Comparison of ENCODE assay signal across 13 cellular contexts in the genomic region with DNA sequence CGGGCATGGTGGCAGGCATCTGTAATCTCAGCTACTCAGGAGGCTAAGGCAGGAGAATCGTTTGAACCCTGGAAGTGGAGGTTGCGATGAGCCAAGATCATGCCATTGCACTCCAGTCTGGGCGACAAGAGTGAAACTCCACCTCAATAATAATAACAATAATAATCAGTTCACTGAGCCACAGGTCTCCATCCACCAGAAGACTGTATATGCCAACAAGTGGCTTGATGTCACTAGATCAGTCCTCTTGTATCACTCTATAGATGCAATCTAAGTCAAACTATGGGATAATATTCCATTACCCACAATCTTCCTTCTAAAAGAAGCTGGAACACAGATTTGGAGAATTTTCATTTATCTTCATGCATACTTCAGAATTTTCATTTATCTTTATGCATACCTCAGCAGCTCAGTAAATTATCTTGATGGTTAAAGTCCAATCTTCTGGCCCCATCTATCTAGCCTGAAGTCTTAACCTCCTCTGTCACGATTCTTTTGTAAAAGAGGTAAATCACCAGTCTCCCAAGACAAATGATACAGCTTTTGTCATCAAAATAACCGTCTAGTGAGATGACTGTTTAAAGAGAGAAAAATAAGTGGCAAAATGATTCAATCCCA.
"Had no signal": no experiment of that assay in that cellular context is flagged by ENCODE, and none has a peak within 500 bp of the region (broad histone marks: within the 10 kb centered on the region; RNA-seq: fewer than 3 reads in every experiment).

No MANE protein-coding gene starts in this region.

- H3K27me3 Mint-ChIP-seq: activated CD4-positive, alpha-beta memory T cell treated with anti-CD3 and anti-CD28 coated beads for 36 hours; activated naive CD4-positive, alpha-beta T cell treated with anti-CD3 and anti-CD28 coated beads, Interleukin-2, amount 50 U/mL, for 24 hours; stimulated activated naive CD8-positive, alpha-beta T cell treated with anti-CD3 and anti-CD28 coated beads, Interleukin-15, amount 100 ng/mL, for 72 hours had no signal

- H3K9me3 Mint-ChIP-seq: activated CD4-positive, alpha-beta memory T cell treated with anti-CD3 and anti-CD28 coated beads for 36 hours; activated naive CD4-positive, alpha-beta T cell treated with anti-CD3 and anti-CD28 coated beads, Interleukin-2, amount 50 U/mL, for 24 hours; neural crest cell; stimulated activated naive CD8-positive, alpha-beta T cell treated with anti-CD3 and anti-CD28 coated beads, Interleukin-15, amount 100 ng/mL, for 72 hours had no signal

- DNase-seq: activated CD4-positive, alpha-beta memory T cell treated with anti-CD3 and anti-CD28 coated beads for 36 hours; activated CD4-positive, CD25-positive, alpha-beta regulatory T cell treated with anti-CD3 and anti-CD28 coated beads, Interleukin-2, amount 50 U/mL, for 72 hours; activated CD8-positive, alpha-beta memory T cell treated with anti-CD3 and anti-CD28 coated beads, Interleukin-2, amount 50 U/mL, for 4 hours; aorta; dorsolateral prefrontal cortex; foreskin fibroblast; stimulated activated CD4-positive, alpha-beta T cell treated with anti-CD3 and anti-CD28 coated beads, Interleukin-2, amount 100 ng/mL, for 48 hours; stimulated activated naive CD8-positive, alpha-beta T cell treated with anti-CD3 and anti-CD28 coated beads, Interleukin-15, amount 100 ng/mL, for 72 hours; T-helper 1 cell; testis had no signal

- H3K4me3 ChIP-seq: dorsolateral prefrontal cortex, esophagus muscularis mucosa, testis had no signal

- H3K27ac ChIP-seq: dorsolateral prefrontal cortex, esophagus muscularis mucosa, testis had no signal

- H3K4me3 Mint-ChIP-seq: activated CD4-positive, alpha-beta memory T cell treated with anti-CD3 and anti-CD28 coated beads for 36 hours; activated naive CD4-positive, alpha-beta T cell treated with anti-CD3 and anti-CD28 coated beads, Interleukin-2, amount 50 U/mL, for 24 hours; neural crest cell; stimulated activated naive CD8-positive, alpha-beta T cell treated with anti-CD3 and anti-CD28 coated beads, Interleukin-15, amount 100 ng/mL, for 72 hours had no signal

- H3K27me3 ChIP-seq: dorsolateral prefrontal cortex, esophagus muscularis mucosa, testis had no signal

- H3K27ac Mint-ChIP-seq: activated naive CD4-positive, alpha-beta T cell treated with anti-CD3 and anti-CD28 coated beads, Interleukin-2, amount 50 U/mL, for 24 hours; stimulated activated naive CD8-positive, alpha-beta T cell treated with anti-CD3 and anti-CD28 coated beads, Interleukin-15, amount 100 ng/mL, for 72 hours had no signal

- H3K9me3 ChIP-seq: esophagus muscularis mucosa, testis had no signal
